14 cellular contexts compared by ENCODE assay signal in the genomic region with DNA sequence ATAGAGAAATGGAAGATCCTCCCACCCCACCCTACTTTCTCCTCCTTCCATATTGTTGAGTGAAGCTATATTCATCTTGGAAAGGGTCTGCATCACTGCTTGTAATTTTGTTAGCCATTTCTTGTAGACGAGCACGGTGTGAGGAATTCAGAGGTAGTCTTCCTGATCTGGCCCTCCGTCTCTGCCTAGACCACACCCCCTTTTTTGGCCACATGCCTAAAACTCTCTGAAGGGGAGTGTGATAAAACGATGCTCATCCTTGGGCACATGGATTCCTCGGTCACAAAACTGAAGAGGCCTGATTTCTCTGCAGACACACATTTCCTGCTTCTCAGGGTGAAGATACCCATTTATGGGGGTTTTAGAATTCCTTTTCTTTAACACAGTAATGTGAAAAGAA.
DNase-seq lines count a peak whose midpoint lies in the region; TF ChIP-seq lines count a peak whose summit lies in the region.
"Had no signal": no experiment of that assay in that cellular context is flagged by ENCODE, and none has a peak within 500 bp of the region (broad histone marks: within the 10 kb centered on the region; RNA-seq: fewer than 3 reads in every experiment).

No MANE protein-coding gene starts in this region.

- peak; percentile 51 for DNase-seq in NCI-H748 (lab: John Stamatoyannopoulos, UW; ENCODE audit: unreplicated experiment)
- no peak for DNase-seq in NCI-H748 treated with DMSO at 0.1 percent for 48 hours (lab: John Stamatoyannopoulos, UW)
- no peak for DNase-seq in glutamatergic neuron
- DNase-seq in osteocyte (ENCODE audit: extremely low spot score, unreplicated experiment), result no peak
- no peak for DNase-seq in ureter (ENCODE audit: low spot score)
- no peak for DNase-seq in hepatic stellate cell (ENCODE audit: low spot score)
- DNase-seq in adrenal gland, result no peak
- DNase-seq: C1 segment of cervical spinal cord, GDM1, Karpas-422, MG63, NCI-H1092 treated with DMSO at 0.1 percent for 48 hours, Right ventricle myocardium superior had no signal

- H3K36me3 ChIP-seq in SU-DHL-6 (ENCODE audit: low read length) (no peaks in the 10 kb centered on the region), adrenal gland (replicated peaks in 1 of 2) (no peaks in the 10 kb centered on the region)
- H3K36me3 ChIP-seq: MG63 had no signal

- no peak overlapping the region for H3K9ac ChIP-seq in SU-DHL-6 (ENCODE audit: low read length)

- H3K9me3 Mint-ChIP-seq in glutamatergic neuron (ENCODE audit: unreplicated experiment) (peaks cover 10% of the 10 kb centered on the region), osteocyte (ENCODE audit: unreplicated experiment) (no peaks in the 10 kb centered on the region)

- no peak overlapping the region for H3K4me3 ChIP-seq in SU-DHL-6 (ENCODE audit: insufficient read depth, low read length, poor library complexity, severe bottlenecking)
- H3K4me3 ChIP-seq in adrenal gland, result no peak overlapping the region
- H3K4me3 ChIP-seq: MG63 had no signal

- no peaks in the 10 kb centered on the region for H3K36me3 Mint-ChIP-seq in glutamatergic neuron (ENCODE audit: unreplicated experiment)
- no peaks in the 10 kb centered on the region for H3K36me3 Mint-ChIP-seq in osteocyte (ENCODE audit: unreplicated experiment)

- no peak overlapping the region for H3K27ac ChIP-seq in SU-DHL-6 (ENCODE audit: low read depth, low read length)
- H3K27ac ChIP-seq in adrenal gland, result no peak overlapping the region

- H3K27me3 Mint-ChIP-seq in glutamatergic neuron (ENCODE audit: unreplicated experiment), result peaks cover 7% of the 10 kb centered on the region
- H3K27me3 Mint-ChIP-seq in osteocyte (ENCODE audit: unreplicated experiment), result no peaks in the 10 kb centered on the region

- intact Hi-C loops in adrenal gland (cut with DNase I), result no loop called here

- H3K9me3 ChIP-seq in SU-DHL-6 (ENCODE audit: insufficient read depth, low read length) (no peaks in the 10 kb centered on the region), adrenal gland (replicated peaks in 1 of 3) (no peaks in the 10 kb centered on the region)
- H3K9me3 ChIP-seq: MG63 had no signal

- H3K4me2 ChIP-seq in SU-DHL-6 (ENCODE audit: low read depth, low read length, poor library complexity, severe bottlenecking), result peak overlapping the region; percentile 87

- H2AFZ ChIP-seq in SU-DHL-6 (ENCODE audit: low read depth, low read length, severe bottlenecking), result no peak overlapping the region

- peaks cover 0 to 6% of the 10 kb centered on the region in 2 donors for H3K4me1 ChIP-seq in adrenal gland (replicated peaks in 1 of 2)

- H3K4me1 Mint-ChIP-seq in glutamatergic neuron (ENCODE audit: low read depth, unreplicated experiment), result peaks cover 15% of the 10 kb centered on the region
- peaks cover 15% of the 10 kb centered on the region for H3K4me1 Mint-ChIP-seq in osteocyte (ENCODE audit: unreplicated experiment)

- H3K9me2 ChIP-seq in SU-DHL-6 (replicated peaks; ENCODE audit: insufficient read depth, low read length), result no peaks in the 10 kb centered on the region

- H3K79me2 ChIP-seq in SU-DHL-6 (ENCODE audit: insufficient read depth, low read length), result peaks cover 16% of the 10 kb centered on the region; the same call in 1 of the 2 replicates

- no peaks in the 10 kb centered on the region for H3F3A ChIP-seq in SU-DHL-6 (ENCODE audit: insufficient read depth)

- WGBS in adrenal gland, 4 donors, result 76 to 85% (median 78%) methylated on average over 5 of the region's 5 CpGs

- no peak for TF ChIP-seq POLR2A in adrenal gland (IDR thresholded peaks at IDR 0.05)

- H3K27me3 ChIP-seq in SU-DHL-6 (ENCODE audit: low read length) (no peaks in the 10 kb centered on the region), adrenal gland (no peaks in the 10 kb centered on the region)
- H3K27me3 ChIP-seq: MG63 had no signal

- H3K4me3 Mint-ChIP-seq in glutamatergic neuron (ENCODE audit: unreplicated experiment), result peak overlapping the region; percentile 98
- H3K4me3 Mint-ChIP-seq in osteocyte (ENCODE audit: unreplicated experiment), result peak overlapping the region; percentile 21

- H3K27ac Mint-ChIP-seq in glutamatergic neuron (ENCODE audit: unreplicated experiment) (peak overlapping the region; percentile 96), osteocyte (ENCODE audit: unreplicated experiment) (no peak overlapping the region)

- TF ChIP-seq CTCF in SU-DHL-6 (IDR thresholded peaks at IDR 0.05; ENCODE audit: insufficient read depth, low read length, poor library complexity, severe bottlenecking) (no peak), glutamatergic neuron (IDR thresholded peaks at IDR 0.05; ENCODE audit: partially characterized antibody, unreplicated experiment) (no peak), osteocyte (IDR thresholded peaks at IDR 0.05) (no peak), adrenal gland (IDR thresholded peaks at IDR 0.05) (no peak)

- no peaks in the 10 kb centered on the region for H4K20me1 ChIP-seq in SU-DHL-6 (ENCODE audit: low read depth, low read length)
